In genomic region chr2:42401773-42402172, GRCh38 we compare ENCODE assay signal across 10 cellular contexts.
"Had no signal": no experiment of that assay in that cellular context is flagged by ENCODE, and none has a peak within 500 bp of the region (broad histone marks: within the 10 kb centered on the region; RNA-seq: fewer than 3 reads in every experiment).

No MANE protein-coding gene starts in this region.

- H3K27me3 Mint-ChIP-seq: IgD-negative memory B cell had no signal

- H3K4me3 ChIP-seq: GM23338 had no signal

- H3K27ac Mint-ChIP-seq: GM23338, H9, HFFc6, IgD-negative memory B cell had no signal

- H3K27ac ChIP-seq: HL-60 had no signal

- FAIRE-seq: H1, H54, HepG2 had no signal

- DNase-seq: H9, HCEC 1CT, HFFc6, KG1 had no signal

- H3K4me3 Mint-ChIP-seq: GM23338, H9, HFFc6, IgD-negative memory B cell had no signal

- H3K9me3 Mint-ChIP-seq: GM23338, H9, HFFc6 had no signal

- H2AFZ ChIP-seq: GM23338 had no signal

- H3K4me1 Mint-ChIP-seq: GM23338, H9, IgD-negative memory B cell had no signal

- H3K4me2 ChIP-seq: GM23338 had no signal
